Comparison of ENCODE assay signal across 8 cellular contexts in the genomic region with DNA sequence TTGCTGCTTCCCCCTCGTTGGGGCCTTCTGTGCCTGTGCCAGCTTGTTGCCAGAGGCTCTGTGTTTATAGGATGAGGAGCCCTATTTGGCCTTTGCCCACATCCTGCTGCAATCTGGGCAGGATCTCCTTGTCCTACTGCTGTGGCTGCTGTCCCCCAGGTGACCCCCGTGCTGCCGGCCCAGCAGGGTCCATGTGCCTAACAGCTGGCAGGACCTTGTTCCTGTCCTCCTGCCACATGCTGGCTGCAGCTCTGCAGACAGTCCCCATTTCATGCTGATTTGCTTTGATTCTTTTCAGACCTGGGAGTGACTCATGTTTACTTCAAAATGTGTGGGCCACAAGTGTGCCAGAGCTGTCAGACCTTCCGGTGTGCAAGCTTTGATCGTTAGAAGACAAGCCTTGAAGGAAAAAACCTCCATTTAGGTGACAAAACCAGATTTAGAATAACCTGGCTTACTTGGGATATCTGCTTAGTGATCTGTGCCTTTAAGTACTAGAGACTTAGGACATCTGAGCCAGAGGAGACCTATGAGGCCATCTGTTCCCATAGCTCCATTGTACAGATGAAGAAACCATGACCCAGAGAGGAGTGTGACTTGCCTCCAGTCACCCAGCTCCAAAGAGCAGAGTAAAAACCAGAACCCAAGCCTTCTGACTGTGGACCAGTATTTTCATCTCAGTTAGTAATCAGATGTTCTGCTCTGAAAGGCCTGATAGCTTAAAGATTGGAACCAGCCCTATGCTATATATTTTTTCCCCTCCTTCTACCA. TPM values are rescaled to one million over a fixed set of nuclear protein-coding genes. Genes with fewer than 3 reads are reported as not detected.
A peak's percentile ranks its signal among the peaks of the same experiment; 100 is the strongest.
DNase-seq lines count a peak whose midpoint lies in the region; ATAC-seq and TF ChIP-seq lines count a peak whose summit lies in the region.

No MANE protein-coding gene starts in this region.

- no peaks in the 10 kb centered on the region for H3K9me3 ChIP-seq in CD8-positive, alpha-beta T cell (ENCODE audit: low read length)

- H3K27me3 Mint-ChIP-seq in CD8-positive, alpha-beta T cell (ENCODE audit: low read depth): peaks cover under 1% of the 10 kb centered on the region
- peaks cover 2% of the 10 kb centered on the region for H3K27me3 Mint-ChIP-seq in nephron progenitor cell (ENCODE audit: low read depth, poor library complexity)

- no peaks in the 10 kb centered on the region for H3K36me3 ChIP-seq in CD8-positive, alpha-beta T cell (ENCODE audit: insufficient read depth, low read length)

- H3K27me3 ChIP-seq in CD8-positive, alpha-beta T cell (ENCODE audit: insufficient read depth, low read length): no peaks in the 10 kb centered on the region

- H3K9me3 Mint-ChIP-seq in CD8-positive, alpha-beta T cell: no peaks in the 10 kb centered on the region
- no peaks in the 10 kb centered on the region for H3K9me3 Mint-ChIP-seq in nephron progenitor cell

- peaks cover 26% of the 10 kb centered on the region for H3K4me1 Mint-ChIP-seq in CD8-positive, alpha-beta T cell (ENCODE audit: low read depth)
- H3K4me1 Mint-ChIP-seq in nephron progenitor cell: peaks cover 16% of the 10 kb centered on the region

- peak in 6 of 7 experiments; percentile 17 to 74 (median 40) for DNase-seq in CD8-positive, alpha-beta T cell
- peak; percentile 15 for DNase-seq in activated CD4-positive, alpha-beta T cell treated with anti-CD3 and anti-CD28 coated beads for 1 hour
- peak; percentile 84 for DNase-seq in coronary artery (ENCODE audit: low spot score)
- DNase-seq in nephron progenitor cell: no peak
- no peak for DNase-seq in medulla oblongata (ENCODE audit: extremely low spot score)
- DNase-seq in effector CD8-positive, alpha-beta T cell (lab: John Stamatoyannopoulos, UW): no peak
- no peak for DNase-seq in cortex of kidney (lab: John Stamatoyannopoulos, UW)
- no peak for DNase-seq in dedifferentiated amniotic fluid mesenchymal stem cell (ENCODE audit: extremely low spot score)

- peak overlapping the region; percentile 82 for H3K27ac Mint-ChIP-seq in CD8-positive, alpha-beta T cell
- peak overlapping the region; percentile 83 for H3K27ac Mint-ChIP-seq in nephron progenitor cell

- ATAC-seq in CD8-positive, alpha-beta T cell: peak; percentile 87

- H3K4me1 ChIP-seq in CD8-positive, alpha-beta T cell (ENCODE audit: insufficient read depth, low read length): peaks cover 25% of the 10 kb centered on the region

- intact Hi-C loops in CD8-positive, alpha-beta T cell (cut with DNase I, micrococcal nuclease): loop anchor here in 1 of 2 experiments (1.0 kb wide), 1 partner anchor 11 kb away; a partner anchor contains a TSS

- POLR2A ChIA-PET in CD8-positive, alpha-beta T cell (lab: Charles Lee): interaction anchor here (1.0 to 2.2 kb wide), 3 partner anchors 9 to 19 kb away, joined by 4 to 12 read pairs (median 6); a partner anchor contains a TSS

- H3K4me3 Mint-ChIP-seq in CD8-positive, alpha-beta T cell: peak overlapping the region; percentile 20
- no peak overlapping the region for H3K4me3 Mint-ChIP-seq in nephron progenitor cell

- CTCF ChIA-PET in CD8-positive, alpha-beta T cell (lab: Charles Lee): interaction anchor here (1.3 kb wide), 1 partner anchor 19 kb away, joined by 5 read pairs; no protein-coding TSS in a partner anchor

- TF ChIP-seq CTCF in CD8-positive, alpha-beta T cell (IDR thresholded peaks at IDR 0.05): no peak
- TF ChIP-seq CTCF in coronary artery (IDR thresholded peaks at IDR 0.05) (no peak), nephron progenitor cell (IDR thresholded peaks at IDR 0.05) (no peak)

- H3K4me3 ChIP-seq in CD8-positive, alpha-beta T cell (ENCODE audit: low read depth, low read length): no peak overlapping the region
- H3K4me3 ChIP-seq in coronary artery: no peak overlapping the region

- H3K27ac ChIP-seq in CD8-positive, alpha-beta T cell (ENCODE audit: low read depth, low read length): peak overlapping the region; percentile 12
- H3K27ac ChIP-seq in coronary artery: peak overlapping the region; percentile 86 to 95

- no peaks in the 10 kb centered on the region for H3K36me3 Mint-ChIP-seq in CD8-positive, alpha-beta T cell
- H3K36me3 Mint-ChIP-seq in nephron progenitor cell (ENCODE audit: low read depth): no peaks in the 10 kb centered on the region

RNA-seq across cellular contexts. Expression of a gene that starts 11.1 kb away (rescaled TPM):
- 1 to 10 TPM in 1 of 2 experiments, under 1 TPM in 1; 0.39 to 1.3 TPM for total RNA-seq in CD8-positive, alpha-beta T cell

Comparison
In these comparisons a context has a peak if more than half of its experiments do, and no peak if none do; other contexts are left out.
1. DNase-seq: peak in CD8-positive, alpha-beta T cell (6 of 7), activated CD4-positive, alpha-beta T cell treated with anti-CD3 and anti-CD28 coated beads for 1 hour (single experiment) and coronary artery (single experiment); none in nephron progenitor cell (single experiment), medulla oblongata (single experiment), effector CD8-positive, alpha-beta T cell (single experiment), cortex of kidney (single experiment) and dedifferentiated amniotic fluid mesenchymal stem cell (single experiment).